Comparison of ENCODE assay signal across 14 cellular contexts in the genomic region with DNA sequence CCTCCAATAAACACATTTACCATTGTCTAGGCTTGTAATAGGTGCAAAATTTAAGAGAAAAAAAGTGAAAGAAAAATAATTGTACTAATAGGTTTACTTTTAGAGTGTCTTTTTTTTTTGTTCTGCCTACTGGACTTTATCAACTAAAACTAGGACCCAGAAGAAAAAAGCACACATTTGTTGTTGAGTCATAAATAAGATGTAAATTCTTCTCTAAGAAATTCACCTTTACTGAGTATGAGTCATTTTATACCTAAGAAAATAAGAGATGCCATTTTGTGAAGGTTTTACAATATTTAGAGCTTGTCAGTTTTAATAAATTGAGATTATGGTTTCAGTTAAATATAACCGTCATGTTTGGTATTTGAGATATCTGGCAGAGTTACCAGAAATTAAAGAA. TPM values are rescaled to one million over a fixed set of nuclear protein-coding genes. Genes with fewer than 3 reads are reported as not detected.
DNase-seq lines count a peak whose midpoint lies in the region; ATAC-seq and TF ChIP-seq lines count a peak whose summit lies in the region.
"Had no signal": no experiment of that assay in that cellular context is flagged by ENCODE, and none has a peak within 500 bp of the region (broad histone marks: within the 10 kb centered on the region; RNA-seq: fewer than 3 reads in every experiment).

No MANE protein-coding gene starts in this region.

- DNase-seq in hepatocyte (ENCODE audit: low spot score) (no peak), tibial nerve (ENCODE audit: low spot score in 2 of 2) (no peak), NCI-H2107 (lab: John Stamatoyannopoulos, UW) (no peak)
- DNase-seq in activated CD4-positive, alpha-beta T cell treated with anti-CD3 and anti-CD28 coated beads, Interleukin-2, amount 50 U/mL, for 1 hour, result no peak
- DNase-seq: CD8-positive, alpha-beta memory T cell; IMR-90; NCI-H1436; NCI-H345 had no signal

- no peaks in the 10 kb centered on the region for H3K27me3 Mint-ChIP-seq in stimulated activated memory B cell treated with anti-CD40 and anti-IgM and Interleukin-4, amounts not matched to agents 10 μg/mL and 1 μg/mL and 100 μg/mL, for 72 hours
- H3K27me3 Mint-ChIP-seq: CD8-positive, alpha-beta memory T cell had no signal

- no peak for ATAC-seq in stimulated activated memory B cell treated with anti-CD40 and anti-IgM and Interleukin-4, amounts not matched to agents 10 μg/mL and 1 μg/mL and 100 μg/mL, for 72 hours
- no peak for ATAC-seq in GM19467 (IDR thresholded peaks at IDR 0.05; ENCODE audit: unreplicated experiment)
- ATAC-seq: Right ventricle myocardium inferior had no signal

- H3K9me3 Mint-ChIP-seq in stimulated activated memory B cell treated with anti-CD40 and anti-IgM and Interleukin-4, amounts not matched to agents 10 μg/mL and 1 μg/mL and 100 μg/mL, for 72 hours, result no peaks in the 10 kb centered on the region
- H3K9me3 Mint-ChIP-seq: CD8-positive, alpha-beta memory T cell had no signal

- no peaks in the 10 kb centered on the region for H3K9me2 ChIP-seq in hepatocyte (replicated peaks; ENCODE audit: insufficient read depth)

- H3K79me2 ChIP-seq in hepatocyte, result peaks cover 73% of the 10 kb centered on the region

- H3K36me3 ChIP-seq in BLaER1 treated with 17β-estradiol and CSF1 and Interleukin-3, amounts not matched to agents 10 nM and 100 nM, result peaks cover 23 to 45% (median 30%) of the 10 kb centered on the region in 11 experiments
- H3K36me3 ChIP-seq in hepatocyte (replicated peaks; ENCODE audit: insufficient read depth, low read depth) (no peaks in the 10 kb centered on the region), tibial nerve (peaks cover 0 to 30% (median 0%) of the 10 kb centered on the region in 3 donors)

- TF ChIP-seq CTCF in VCaP (conservative IDR thresholded peaks at IDR 0.05) (no peak), hepatocyte (IDR thresholded peaks at IDR 0.05; ENCODE audit: poor library complexity) (no peak), tibial nerve (IDR thresholded peaks at IDR 0.05) (no peak)

- no peak for TF ChIP-seq POLR2A in tibial nerve (IDR thresholded peaks at IDR 0.05)

- H3K4me3 Mint-ChIP-seq in stimulated activated memory B cell treated with anti-CD40 and anti-IgM and Interleukin-4, amounts not matched to agents 10 μg/mL and 1 μg/mL and 100 μg/mL, for 72 hours, result no peak overlapping the region
- H3K4me3 Mint-ChIP-seq: CD8-positive, alpha-beta memory T cell had no signal

- H3K4me2 ChIP-seq in BLaER1 treated with 17β-estradiol and CSF1 and Interleukin-3, amounts not matched to agents 10 nM and 100 nM, result peak overlapping the region in 6 of 11 experiments; percentile 46 to 73 (median 56); a peak in 8 of 22 replicates
- peak overlapping the region; percentile 58 for H3K4me2 ChIP-seq in hepatocyte

- H3K36me3 Mint-ChIP-seq in stimulated activated memory B cell treated with anti-CD40 and anti-IgM and Interleukin-4, amounts not matched to agents 10 μg/mL and 1 μg/mL and 100 μg/mL, for 72 hours, result peaks cover 28% of the 10 kb centered on the region

- no peaks in the 10 kb centered on the region for H3K27me3 ChIP-seq in BLaER1 treated with 17β-estradiol and CSF1 and Interleukin-3, amounts not matched to agents 10 nM and 100 nM
- no peaks in the 10 kb centered on the region for H3K27me3 ChIP-seq in hepatocyte
- no peaks in the 10 kb centered on the region for H3K27me3 ChIP-seq in tibial nerve

- 95% methylated on average over 1 of the region's 1 CpG for WGBS in hepatocyte (ENCODE audit: low lambda C conversion rate, missing lambda C conversion rate)
- WGBS in tibial nerve, 2 donors, result 79 to 90% methylated on average over 1 of the region's 1 CpG

- H2AFZ ChIP-seq in hepatocyte, result no peak overlapping the region

- peaks cover 44% of the 10 kb centered on the region for H3K4me1 Mint-ChIP-seq in stimulated activated memory B cell treated with anti-CD40 and anti-IgM and Interleukin-4, amounts not matched to agents 10 μg/mL and 1 μg/mL and 100 μg/mL, for 72 hours

- H3K9ac ChIP-seq in BLaER1 treated with 17β-estradiol and CSF1 and Interleukin-3, amounts not matched to agents 10 nM and 100 nM, result no peak overlapping the region

- H3K9me3 ChIP-seq in BLaER1 treated with 17β-estradiol and CSF1 and Interleukin-3, amounts not matched to agents 10 nM and 100 nM (replicated peaks in 1 of 11), result peaks cover 0 to 4% (median 0%) of the 10 kb centered on the region in 11 experiments; a peak in 1 of 22 replicates
- H3K9me3 ChIP-seq in hepatocyte (ENCODE audit: low read depth), result no peaks in the 10 kb centered on the region
- H3K9me3 ChIP-seq in tibial nerve, result no peaks in the 10 kb centered on the region

- H3K4me3 ChIP-seq in BLaER1 treated with 17β-estradiol and CSF1 and Interleukin-3, amounts not matched to agents 10 nM and 100 nM, result no peak overlapping the region
- no peak overlapping the region for H3K4me3 ChIP-seq in hepatocyte
- no peak overlapping the region for H3K4me3 ChIP-seq in tibial nerve
- H3K4me3 ChIP-seq: SK-N-MC had no signal

- no peak for TF ChIP-seq EP300 in tibial nerve (IDR thresholded peaks at IDR 0.05)

- peaks cover 15 to 92% (median 39%) of the 10 kb centered on the region in 11 experiments; a peak in 19 of 22 replicates for H4K20me1 ChIP-seq in BLaER1 treated with 17β-estradiol and CSF1 and Interleukin-3, amounts not matched to agents 10 nM and 100 nM
- H4K20me1 ChIP-seq in hepatocyte (ENCODE audit: insufficient read depth, poor library complexity, severe bottlenecking), result no peaks in the 10 kb centered on the region

- peaks cover 13 to 43% (median 34%) of the 10 kb centered on the region in 10 experiments; a peak in 19 of 20 replicates for H3K4me1 ChIP-seq in BLaER1 treated with 17β-estradiol and CSF1 and Interleukin-3, amounts not matched to agents 10 nM and 100 nM
- H3K4me1 ChIP-seq in hepatocyte (ENCODE audit: insufficient read depth), result peaks cover 11% of the 10 kb centered on the region
- H3K4me1 ChIP-seq in tibial nerve, result peaks cover 0 to 35% (median 16%) of the 10 kb centered on the region in 4 donors

- H3K27ac ChIP-seq in BLaER1 treated with 17β-estradiol and CSF1 and Interleukin-3, amounts not matched to agents 10 nM and 100 nM, result no peak overlapping the region
- H3K27ac ChIP-seq in VCaP (peak overlapping the region; percentile 84), hepatocyte (peak overlapping the region; percentile 81), tibial nerve (no peak overlapping the region)
- H3K27ac ChIP-seq: SK-N-MC had no signal

- H3K27ac Mint-ChIP-seq in stimulated activated memory B cell treated with anti-CD40 and anti-IgM and Interleukin-4, amounts not matched to agents 10 μg/mL and 1 μg/mL and 100 μg/mL, for 72 hours, result peak overlapping the region; percentile 84
- H3K27ac Mint-ChIP-seq: CD8-positive, alpha-beta memory T cell had no signal

RNA-seq across cellular contexts. Expression of a gene that starts 19.2 kb away (rescaled TPM):
- 29.1 and 29.3 TPM in 2 replicates for total RNA-seq in hepatocyte
- polyA plus RNA-seq in hepatocyte, result 28.4 and 29.6 TPM in 2 replicates
- 100 to 1,000 TPM in 2 of 4 donors, 10 to 100 TPM in 2; 42.7 to 229 (median 93.2) TPM for total RNA-seq in tibial nerve

RNA-seq across cellular contexts. Expression of a gene that starts 59.6 kb away (rescaled TPM):
- 373 and 388 TPM in 2 replicates for total RNA-seq in hepatocyte
- 314 and 315 TPM in 2 replicates for polyA plus RNA-seq in hepatocyte
- 100 to 1,000 TPM; 311 to 585 (median 373) TPM for total RNA-seq in tibial nerve

RNA-seq across cellular contexts. Expression of a gene that starts 59.8 kb away (rescaled TPM):
- total RNA-seq in hepatocyte (393 and 437 TPM in 2 replicates), tibial nerve (100 to 1,000 TPM; 324 to 412 (median 363) TPM)
- polyA plus RNA-seq in hepatocyte, result 389 and 394 TPM in 2 replicates

Comparison
In these comparisons a context has a peak if more than half of its experiments do, and no peak if none do; other contexts are left out.
1. H3K27ac ChIP-seq: peak in VCaP (single experiment) and hepatocyte (single experiment); none in BLaER1 treated with 17β-estradiol and CSF1 and Interleukin-3, amounts not matched to agents 10 nM and 100 nM (0 of 11) and tibial nerve (0 of 4).